Comparison of ENCODE assay signal across 9 cellular contexts in the genomic region with DNA sequence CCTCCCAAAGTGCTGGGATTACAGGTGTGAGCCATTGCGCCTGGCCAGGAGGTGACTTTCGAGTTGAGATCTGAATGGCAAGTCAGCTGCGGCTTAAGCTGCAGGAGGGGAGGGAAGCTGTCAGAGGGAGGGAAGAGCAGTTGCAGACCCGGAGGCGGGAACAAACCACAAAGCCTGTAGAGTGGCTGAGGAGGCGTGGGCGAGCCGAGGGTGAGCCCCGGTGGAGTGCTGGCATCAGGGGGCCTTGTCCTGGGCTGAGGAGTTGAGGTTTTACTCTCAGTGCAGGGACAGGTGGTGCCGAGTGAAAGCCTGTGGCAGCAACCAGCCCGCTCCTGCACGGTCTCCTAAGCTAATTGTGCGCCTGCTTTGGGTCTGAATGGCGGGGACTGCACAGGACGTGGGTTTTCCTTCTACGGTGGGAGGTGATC. TPM values are rescaled to one million over a fixed set of nuclear protein-coding genes. Genes with fewer than 3 reads are reported as not detected.
A peak's percentile ranks its signal among the peaks of the same experiment; 100 is the strongest.
DNase-seq lines count a peak whose midpoint lies in the region; ATAC-seq and TF ChIP-seq lines count a peak whose summit lies in the region.
"Had no signal": no experiment of that assay in that cellular context is flagged by ENCODE, and none has a peak within 500 bp of the region (broad histone marks: within the 10 kb centered on the region; RNA-seq: fewer than 3 reads in every experiment).

No MANE protein-coding gene starts in this region.

- H3K4me3 ChIP-seq in GM06990 (replicated peaks; ENCODE audit: low read depth, low read length) = no peak overlapping the region
- no peak overlapping the region for H3K4me3 ChIP-seq in left lung
- no peak overlapping the region for H3K4me3 ChIP-seq in body of pancreas
- H3K4me3 ChIP-seq: HAP-1 had no signal

- DNase-seq in GM06990 (ENCODE audit: extremely low read depth, insufficient read length) = peak; percentile 78
- peak; percentile 59 to 93 for DNase-seq in NCI-H187 (lab: John Stamatoyannopoulos, UW)
- peak; percentile 22 for DNase-seq in activated CD4-positive, alpha-beta T cell treated with anti-CD3 and anti-CD28 coated beads, Interleukin-2, amount 50 U/mL, for 1 hour
- peak in 1 of 2 donors; percentile 48 for DNase-seq in left lung
- DNase-seq in body of pancreas = no peak
- DNase-seq in ureter (ENCODE audit: low spot score) = no peak
- no peak for DNase-seq in cerebellum (ENCODE audit: low spot score)

- H3K27me3 ChIP-seq in GM06990 (replicated peaks; ENCODE audit: control insufficient read depth, insufficient read depth, low read length) = no peaks in the 10 kb centered on the region
- H3K27me3 ChIP-seq in left lung = no peaks in the 10 kb centered on the region
- no peaks in the 10 kb centered on the region for H3K27me3 ChIP-seq in body of pancreas

- TF ChIP-seq POLR2A in body of pancreas (IDR thresholded peaks at IDR 0.05) = no peak

- no peak overlapping the region for H3K27ac ChIP-seq in left lung
- H3K27ac ChIP-seq in body of pancreas = no peak overlapping the region

- H3K4me1 ChIP-seq in left lung (peaks cover 12 to 73% of the 10 kb centered on the region in 2 donors), body of pancreas (peaks cover 41% of the 10 kb centered on the region)
- H3K4me1 ChIP-seq: HAP-1 had no signal

- intact Hi-C loops in left lung (cut with DNase I) (no loop called here), body of pancreas (cut with DNase I) (no loop called here)

- H3K9me3 ChIP-seq in left lung (no peaks in the 10 kb centered on the region), body of pancreas (no peaks in the 10 kb centered on the region)
- H3K9me3 ChIP-seq: HAP-1 had no signal

- peak; percentile 28 for ATAC-seq in left lung
- no peak for ATAC-seq in body of pancreas
- no peak for ATAC-seq in GM21390 (IDR thresholded peaks at IDR 0.05; ENCODE audit: unreplicated experiment)

- 59 to 62% methylated on average over 10 to 16 of the region's 16 CpGs for WGBS in body of pancreas, 2 donors

- no peak for TF ChIP-seq CTCF in GM06990 (IDR thresholded peaks at IDR 0.05; ENCODE audit: insufficient read depth, low read length, poor library complexity, severe bottlenecking)
- no peak for TF ChIP-seq CTCF in left lung (IDR thresholded peaks at IDR 0.05)
- TF ChIP-seq CTCF in body of pancreas (IDR thresholded peaks at IDR 0.05) = no peak

- H3K36me3 ChIP-seq in GM06990 (ENCODE audit: control insufficient read depth, insufficient read depth, low read length) = no peaks in the 10 kb centered on the region; the same call in 1 of the 2 replicates
- peaks cover 0 to 3% of the 10 kb centered on the region in 2 donors for H3K36me3 ChIP-seq in left lung
- H3K36me3 ChIP-seq in body of pancreas (replicated peaks in 1 of 2; ENCODE audit: insufficient read depth in 1 of 2, low read depth in 2 of 2) = no peaks in the 10 kb centered on the region
- H3K36me3 ChIP-seq: HAP-1 had no signal

RNA-seq across cellular contexts. Expression of gene PPP1R37, which starts 24.2 kb away (rescaled TPM):
- 10 to 100 TPM; 26.8 to 29.8 TPM for total RNA-seq in left lung
- total RNA-seq in body of pancreas = 10 to 100 TPM; 16.6 to 49.8 TPM
- total RNA-seq in ureter = 89.3 TPM
- total RNA-seq in cerebellum = 19.5 TPM

RNA-seq across cellular contexts. Expression of gene GEMIN7, which starts 38.1 kb away (rescaled TPM):
- 10 to 100 TPM; 20.9 to 24.0 TPM for total RNA-seq in left lung
- total RNA-seq in body of pancreas = 10 to 100 TPM; 15.8 to 19.5 TPM
- 19.9 TPM for total RNA-seq in ureter
- total RNA-seq in cerebellum = 9.1 TPM

RNA-seq across cellular contexts. Expression of gene ZNF296, which starts 40.9 kb away (rescaled TPM):
- 1 to 10 TPM; 1.4 to 2.0 TPM for total RNA-seq in left lung
- total RNA-seq in body of pancreas = under 1 TPM in 1 of 2 donors, not detected in 1; 0.26 TPM
- total RNA-seq in ureter = 5.1 TPM
- total RNA-seq in cerebellum = 0.45 TPM

RNA-seq across cellular contexts. Expression of gene NKPD1, which starts 43.6 kb away (rescaled TPM):
- not detected for total RNA-seq in left lung
- not detected for total RNA-seq in body of pancreas
- 0.60 TPM for total RNA-seq in ureter
- total RNA-seq in cerebellum = 0.54 TPM

Comparison
In these comparisons a context has a peak if more than half of its experiments do, and no peak if none do; other contexts are left out.
1. DNase-seq: peak in GM06990 (single experiment), NCI-H187 (2 of 2) and activated CD4-positive, alpha-beta T cell treated with anti-CD3 and anti-CD28 coated beads, Interleukin-2, amount 50 U/mL, for 1 hour (single experiment); none in body of pancreas (0 of 4), ureter (single experiment) and cerebellum (single experiment).